Comparison of ENCODE assay signal across 1 cellular context in genomic region chr20:50734730-50735679, GRCh38.
TF ChIP-seq lines count a peak whose summit lies in the region.

No MANE protein-coding gene starts in this region.

TF ChIP-seq in GM23338, 12 proteins besides CTCF, POLR2A, EP300 and RAD21 (continued from another document):
- TF ChIP-seq ZNF462 (CRISPR knock-in tag; IDR thresholded peaks at IDR 0.05) = no peak
- TF ChIP-seq ZNF331 (CRISPR knock-in tag; IDR thresholded peaks at IDR 0.05; ENCODE audit: low read depth) = no peak
- TF ChIP-seq EZH2 (IDR thresholded peaks at IDR 0.05; ENCODE audit: low read depth, unreplicated experiment) = no peak
- TF ChIP-seq JUNB (IDR thresholded peaks at IDR 0.05; ENCODE audit: unreplicated experiment) = no peak
- no peak for TF ChIP-seq CREB1 (CRISPR knock-in tag; IDR thresholded peaks at IDR 0.05; ENCODE audit: low read depth)
- no peak for TF ChIP-seq NANOG (IDR thresholded peaks at IDR 0.05; ENCODE audit: borderline replicate concordance)
- no peak for TF ChIP-seq STAT1 (IDR thresholded peaks at IDR 0.05; ENCODE audit: unreplicated experiment)
- no peak for TF ChIP-seq POLR2AphosphoS5 (IDR thresholded peaks at IDR 0.05; ENCODE audit: low read depth)
- no peak for TF ChIP-seq ZNF114 (CRISPR knock-in tag; IDR thresholded peaks at IDR 0.05)
- no peak for TF ChIP-seq ETS1 (IDR thresholded peaks at IDR 0.05)
TF ChIP-seq in GM23338: peak in this region for 0.
